ENCODE assay signal across 7 cellular contexts in the genomic region with DNA sequence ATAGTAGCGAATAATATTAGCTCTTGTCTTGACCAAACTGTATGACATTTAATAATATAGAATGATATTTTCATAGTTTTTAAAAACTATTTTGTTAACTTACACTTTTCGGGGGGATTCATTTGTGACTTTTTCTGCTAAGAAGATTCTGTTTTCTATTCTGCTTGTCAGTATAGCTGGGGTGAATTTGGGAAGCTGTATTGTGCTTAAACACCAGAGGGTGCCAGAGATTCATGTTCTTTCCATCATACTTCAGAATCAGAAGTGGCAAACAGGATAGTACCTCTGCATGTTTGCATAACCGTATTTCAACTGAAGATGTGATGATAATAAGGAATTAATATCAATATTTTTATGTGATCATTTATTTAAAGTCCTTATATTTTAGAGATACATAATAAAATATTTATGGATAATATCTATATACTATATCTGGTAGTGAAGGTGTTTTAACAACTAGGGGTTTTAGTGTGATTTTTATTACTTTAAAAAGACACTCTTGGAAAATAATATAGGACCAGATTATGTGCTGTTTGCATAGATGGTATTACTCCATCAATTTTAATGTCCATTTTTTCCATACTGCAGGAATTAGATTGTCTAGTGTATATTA.
DNase-seq lines count a peak whose midpoint lies in the region; ATAC-seq, FAIRE-seq and TF ChIP-seq lines count a peak whose summit lies in the region.

No MANE protein-coding gene starts in this region.

- no peak for TF ChIP-seq POLR2A in H54 (IDR thresholded peaks at IDR 0.05; ENCODE audit: low read depth, low read length)
- no peak for TF ChIP-seq POLR2A in NB4 (IDR thresholded peaks at IDR 0.05; ENCODE audit: extremely low read depth, insufficient read length)

- no peak overlapping the region for H3K27ac ChIP-seq in foreskin keratinocyte

- peak; percentile 6 for DNase-seq in GDM1 (lab: John Stamatoyannopoulos, UW)
- DNase-seq in H54 (ENCODE audit: insufficient read length, low spot score) = peak; percentile 7
- peak; percentile 66 for DNase-seq in NB4 (ENCODE audit: low read depth)
- peak; percentile 5 to 48 for DNase-seq in SW 1271 (lab: John Stamatoyannopoulos, UW)
- peak in 1 of 2 donors; percentile 51 for DNase-seq in foreskin keratinocyte
- peak; percentile 41 for DNase-seq in putamen (ENCODE audit: low spot score)
- no peak for DNase-seq in NK-92 (lab: John Stamatoyannopoulos, UW; ENCODE audit: unreplicated experiment)

- no peak overlapping the region for H3K4me3 ChIP-seq in NB4 (ENCODE audit: low read depth, low read length)

- peaks cover 4% of the 10 kb centered on the region for H3K4me1 ChIP-seq in foreskin keratinocyte

- peak; percentile 90 for ATAC-seq in foreskin keratinocyte

- no peak for FAIRE-seq in H54 (lab: Jason Lieb, UNC)

- TF ChIP-seq CTCF in NB4 (IDR thresholded peaks at IDR 0.05; ENCODE audit: low read depth, low read length) (peak; percentile 46), foreskin keratinocyte (conservative IDR thresholded peaks at IDR 0.05) (peak; percentile 87)

- H3K27me3 ChIP-seq in foreskin keratinocyte = no peaks in the 10 kb centered on the region
